Comparison of ENCODE assay signal across 1 cellular context in the genomic region with DNA sequence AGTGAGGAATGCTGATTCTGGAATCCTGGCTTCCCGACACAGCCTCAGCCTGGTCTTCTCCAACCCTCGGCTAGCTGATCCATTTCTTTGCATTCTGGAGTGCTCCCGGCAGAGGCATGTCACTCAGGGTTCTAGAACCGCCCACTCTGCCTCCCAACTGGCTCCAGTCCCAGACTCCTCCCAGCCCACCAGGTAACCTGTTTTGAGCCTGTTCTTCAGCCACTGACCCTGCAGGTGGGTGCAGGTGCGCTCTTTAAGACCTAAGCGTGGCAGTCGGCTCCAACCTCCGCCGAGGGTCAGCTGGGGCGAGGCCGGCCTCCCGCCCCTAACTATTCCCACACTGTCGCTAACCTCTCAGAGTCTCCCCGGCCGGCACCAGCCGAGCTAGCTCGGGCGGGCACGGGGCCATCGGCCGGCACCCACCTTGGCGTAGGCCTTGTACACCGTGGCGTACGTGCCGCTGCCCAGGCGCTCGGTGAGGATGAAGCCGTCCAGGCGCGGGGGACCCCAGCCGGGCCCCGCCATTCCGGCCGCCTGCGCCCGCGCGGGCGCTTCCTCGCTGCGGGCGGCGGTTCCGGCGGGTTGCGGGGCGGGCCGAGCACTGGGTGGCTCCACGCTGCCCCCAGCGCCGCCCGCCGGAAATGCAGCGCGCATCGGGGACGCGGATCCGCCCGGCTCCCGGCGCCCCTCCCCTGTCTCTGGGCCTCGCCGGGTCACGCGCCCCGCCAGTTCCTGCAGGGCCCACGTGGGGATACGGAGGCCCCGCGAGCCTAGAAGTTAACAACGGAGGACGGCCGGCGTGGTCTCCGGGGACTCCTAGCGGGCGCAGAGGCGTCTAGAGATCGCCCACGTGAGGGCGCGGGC.
TF ChIP-seq lines count a peak whose summit lies in the region.

A gene with protein sequence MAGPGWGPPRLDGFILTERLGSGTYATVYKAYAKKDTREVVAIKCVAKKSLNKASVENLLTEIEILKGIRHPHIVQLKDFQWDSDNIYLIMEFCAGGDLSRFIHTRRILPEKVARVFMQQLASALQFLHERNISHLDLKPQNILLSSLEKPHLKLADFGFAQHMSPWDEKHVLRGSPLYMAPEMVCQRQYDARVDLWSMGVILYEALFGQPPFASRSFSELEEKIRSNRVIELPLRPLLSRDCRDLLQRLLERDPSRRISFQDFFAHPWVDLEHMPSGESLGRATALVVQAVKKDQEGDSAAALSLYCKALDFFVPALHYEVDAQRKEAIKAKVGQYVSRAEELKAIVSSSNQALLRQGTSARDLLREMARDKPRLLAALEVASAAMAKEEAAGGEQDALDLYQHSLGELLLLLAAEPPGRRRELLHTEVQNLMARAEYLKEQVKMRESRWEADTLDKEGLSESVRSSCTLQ (minus strand): TSS at position 576 of the 864 bp plus-strand sequence. CDS start 51 bp downstream, at position 525.

TF ChIP-seq in K562, 482 proteins besides CTCF, POLR2A, EP300 and RAD21 (continued from another document and continues in another):
- TF ChIP-seq, protein P1, sequence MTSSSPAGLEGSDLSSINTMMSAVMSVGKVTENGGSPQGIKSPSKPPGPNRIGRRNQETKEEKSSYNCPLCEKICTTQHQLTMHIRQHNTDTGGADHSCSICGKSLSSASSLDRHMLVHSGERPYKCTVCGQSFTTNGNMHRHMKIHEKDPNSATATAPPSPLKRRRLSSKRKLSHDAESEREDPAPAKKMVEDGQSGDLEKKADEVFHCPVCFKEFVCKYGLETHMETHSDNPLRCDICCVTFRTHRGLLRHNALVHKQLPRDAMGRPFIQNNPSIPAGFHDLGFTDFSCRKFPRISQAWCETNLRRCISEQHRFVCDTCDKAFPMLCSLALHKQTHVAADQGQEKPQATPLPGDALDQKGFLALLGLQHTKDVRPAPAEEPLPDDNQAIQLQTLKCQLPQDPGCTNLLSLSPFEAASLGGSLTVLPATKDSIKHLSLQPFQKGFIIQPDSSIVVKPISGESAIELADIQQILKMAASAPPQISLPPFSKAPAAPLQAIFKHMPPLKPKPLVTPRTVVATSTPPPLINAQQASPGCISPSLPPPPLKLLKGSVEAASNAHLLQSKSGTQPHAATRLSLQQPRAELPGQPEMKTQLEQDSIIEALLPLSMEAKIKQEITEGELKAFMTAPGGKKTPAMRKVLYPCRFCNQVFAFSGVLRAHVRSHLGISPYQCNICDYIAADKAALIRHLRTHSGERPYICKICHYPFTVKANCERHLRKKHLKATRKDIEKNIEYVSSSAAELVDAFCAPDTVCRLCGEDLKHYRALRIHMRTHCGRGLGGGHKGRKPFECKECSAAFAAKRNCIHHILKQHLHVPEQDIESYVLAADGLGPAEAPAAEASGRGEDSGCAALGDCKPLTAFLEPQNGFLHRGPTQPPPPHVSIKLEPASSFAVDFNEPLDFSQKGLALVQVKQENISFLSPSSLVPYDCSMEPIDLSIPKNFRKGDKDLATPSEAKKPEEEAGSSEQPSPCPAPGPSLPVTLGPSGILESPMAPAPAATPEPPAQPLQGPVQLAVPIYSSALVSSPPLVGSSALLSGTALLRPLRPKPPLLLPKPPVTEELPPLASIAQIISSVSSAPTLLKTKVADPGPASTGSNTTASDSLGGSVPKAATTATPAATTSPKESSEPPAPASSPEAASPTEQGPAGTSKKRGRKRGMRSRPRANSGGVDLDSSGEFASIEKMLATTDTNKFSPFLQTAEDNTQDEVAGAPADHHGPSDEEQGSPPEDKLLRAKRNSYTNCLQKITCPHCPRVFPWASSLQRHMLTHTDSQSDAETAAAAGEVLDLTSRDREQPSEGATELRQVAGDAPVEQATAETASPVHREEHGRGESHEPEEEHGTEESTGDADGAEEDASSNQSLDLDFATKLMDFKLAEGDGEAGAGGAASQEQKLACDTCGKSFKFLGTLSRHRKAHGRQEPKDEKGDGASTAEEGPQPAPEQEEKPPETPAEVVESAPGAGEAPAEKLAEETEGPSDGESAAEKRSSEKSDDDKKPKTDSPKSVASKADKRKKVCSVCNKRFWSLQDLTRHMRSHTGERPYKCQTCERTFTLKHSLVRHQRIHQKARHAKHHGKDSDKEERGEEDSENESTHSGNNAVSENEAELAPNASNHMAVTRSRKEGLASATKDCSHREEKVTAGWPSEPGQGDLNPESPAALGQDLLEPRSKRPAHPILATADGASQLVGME (CRISPR knock-in tag; IDR thresholded peaks at IDR 0.05), result no peak
- TF ChIP-seq ZNF282 (CRISPR knock-in tag; IDR thresholded peaks at IDR 0.05), result peak; percentile 49; the same call in 1 of the 2 replicates
- no peak for TF ChIP-seq ZNF561 (CRISPR knock-in tag; conservative IDR thresholded peaks at IDR 0.05)
- TF ChIP-seq ZNF12 (CRISPR knock-in tag; IDR thresholded peaks at IDR 0.05), result no peak; the same call in 1 of the 2 replicates
- TF ChIP-seq CHD2 (IDR thresholded peaks at IDR 0.05; ENCODE audit: low read depth, low read length), result peak; percentile 67
- TF ChIP-seq TOE1 (IDR thresholded peaks at IDR 0.05; ENCODE audit: borderline replicate concordance), result peak; percentile 82; the same call in 1 of the 2 replicates
- peak; percentile 85; the same call in 1 of the 2 replicates for TF ChIP-seq TOE1 (CRISPR knock-in tag; IDR thresholded peaks at IDR 0.05; ENCODE audit: borderline replicate concordance, low read depth)
- TF ChIP-seq TAF9B (IDR thresholded peaks at IDR 0.05; ENCODE audit: partially characterized antibody), result no peak
- TF ChIP-seq STAT5A (IDR thresholded peaks at IDR 0.05; ENCODE audit: borderline replicate concordance, low read length), result no peak
- TF ChIP-seq MCM3 (IDR thresholded peaks at IDR 0.05), result no peak
- no peak for TF ChIP-seq KDM1A (IDR thresholded peaks at IDR 0.05)
- TF ChIP-seq, protein P2, sequence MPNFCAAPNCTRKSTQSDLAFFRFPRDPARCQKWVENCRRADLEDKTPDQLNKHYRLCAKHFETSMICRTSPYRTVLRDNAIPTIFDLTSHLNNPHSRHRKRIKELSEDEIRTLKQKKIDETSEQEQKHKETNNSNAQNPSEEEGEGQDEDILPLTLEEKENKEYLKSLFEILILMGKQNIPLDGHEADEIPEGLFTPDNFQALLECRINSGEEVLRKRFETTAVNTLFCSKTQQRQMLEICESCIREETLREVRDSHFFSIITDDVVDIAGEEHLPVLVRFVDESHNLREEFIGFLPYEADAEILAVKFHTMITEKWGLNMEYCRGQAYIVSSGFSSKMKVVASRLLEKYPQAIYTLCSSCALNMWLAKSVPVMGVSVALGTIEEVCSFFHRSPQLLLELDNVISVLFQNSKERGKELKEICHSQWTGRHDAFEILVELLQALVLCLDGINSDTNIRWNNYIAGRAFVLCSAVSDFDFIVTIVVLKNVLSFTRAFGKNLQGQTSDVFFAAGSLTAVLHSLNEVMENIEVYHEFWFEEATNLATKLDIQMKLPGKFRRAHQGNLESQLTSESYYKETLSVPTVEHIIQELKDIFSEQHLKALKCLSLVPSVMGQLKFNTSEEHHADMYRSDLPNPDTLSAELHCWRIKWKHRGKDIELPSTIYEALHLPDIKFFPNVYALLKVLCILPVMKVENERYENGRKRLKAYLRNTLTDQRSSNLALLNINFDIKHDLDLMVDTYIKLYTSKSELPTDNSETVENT (CRISPR knock-in tag; IDR thresholded peaks at IDR 0.05), result peak; percentile 61
- TF ChIP-seq ZFX (CRISPR knock-in tag; IDR thresholded peaks at IDR 0.05), result peak; percentile 95
- TF ChIP-seq POU5F1 (IDR thresholded peaks at IDR 0.05; ENCODE audit: borderline replicate concordance, low read depth, low read length, partially characterized antibody), result no peak
- no peak for TF ChIP-seq ZNF57 (CRISPR knock-in tag; IDR thresholded peaks at IDR 0.05)
- no peak for TF ChIP-seq FOXJ2 (tag; IDR thresholded peaks at IDR 0.05)
- no peak for TF ChIP-seq CHD1 (IDR thresholded peaks at IDR 0.05; ENCODE audit: low read length)
- TF ChIP-seq NFXL1 (CRISPR knock-in tag; IDR thresholded peaks at IDR 0.05), result no peak
- no peak for TF ChIP-seq MBD2 (IDR thresholded peaks at IDR 0.05; ENCODE audit: borderline replicate concordance, low read depth)
- TF ChIP-seq, protein P3, sequence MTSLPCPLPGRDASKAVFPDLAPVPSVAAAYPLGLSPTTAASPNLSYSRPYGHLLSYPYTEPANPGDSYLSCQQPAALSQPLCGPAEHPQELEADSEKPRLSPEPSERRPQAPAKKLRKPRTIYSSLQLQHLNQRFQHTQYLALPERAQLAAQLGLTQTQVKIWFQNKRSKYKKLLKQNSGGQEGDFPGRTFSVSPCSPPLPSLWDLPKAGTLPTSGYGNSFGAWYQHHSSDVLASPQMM (CRISPR knock-in tag; IDR thresholded peaks at IDR 0.05), result no peak
- no peak for TF ChIP-seq ZNF586 (CRISPR knock-in tag; conservative IDR thresholded peaks at IDR 0.05)
- peak; percentile 40 for TF ChIP-seq U2AF1 (optimal IDR thresholded peaks at IDR 0.05; ENCODE audit: low read depth, low read length)
- TF ChIP-seq NCOA4 (IDR thresholded peaks at IDR 0.05; ENCODE audit: partially characterized antibody), result no peak
- no peak for TF ChIP-seq KAT2B (IDR thresholded peaks at IDR 0.05; ENCODE audit: low read depth, low read length)
- TF ChIP-seq ZKSCAN1 (IDR thresholded peaks at IDR 0.05; ENCODE audit: low read depth, low read length), result no peak
- TF ChIP-seq RBM14 (IDR thresholded peaks at IDR 0.05; ENCODE audit: borderline replicate concordance, insufficient read depth, low read depth, low read length), result no peak
- TF ChIP-seq, protein P4, sequence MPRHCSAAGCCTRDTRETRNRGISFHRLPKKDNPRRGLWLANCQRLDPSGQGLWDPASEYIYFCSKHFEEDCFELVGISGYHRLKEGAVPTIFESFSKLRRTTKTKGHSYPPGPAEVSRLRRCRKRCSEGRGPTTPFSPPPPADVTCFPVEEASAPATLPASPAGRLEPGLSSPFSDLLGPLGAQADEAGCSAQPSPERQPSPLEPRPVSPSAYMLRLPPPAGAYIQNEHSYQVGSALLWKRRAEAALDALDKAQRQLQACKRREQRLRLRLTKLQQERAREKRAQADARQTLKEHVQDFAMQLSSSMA (CRISPR knock-in tag; IDR thresholded peaks at IDR 0.05), result no peak
- peak; percentile 81 to 85 for TF ChIP-seq NRF1 (conservative IDR thresholded peaks at IDR 0.05 in 1 of 2, IDR thresholded peaks at IDR 0.05 in 1 of 2)
- TF ChIP-seq MIER1 (IDR thresholded peaks at IDR 0.05; ENCODE audit: low read depth), result no peak
- no peak for TF ChIP-seq ZNF696 (CRISPR knock-in tag; conservative IDR thresholded peaks at IDR 0.05)
- no peak for TF ChIP-seq SAFB2 (IDR thresholded peaks at IDR 0.05; ENCODE audit: borderline replicate concordance, low read depth, low read length, severe bottlenecking)
- TF ChIP-seq, protein P5, sequence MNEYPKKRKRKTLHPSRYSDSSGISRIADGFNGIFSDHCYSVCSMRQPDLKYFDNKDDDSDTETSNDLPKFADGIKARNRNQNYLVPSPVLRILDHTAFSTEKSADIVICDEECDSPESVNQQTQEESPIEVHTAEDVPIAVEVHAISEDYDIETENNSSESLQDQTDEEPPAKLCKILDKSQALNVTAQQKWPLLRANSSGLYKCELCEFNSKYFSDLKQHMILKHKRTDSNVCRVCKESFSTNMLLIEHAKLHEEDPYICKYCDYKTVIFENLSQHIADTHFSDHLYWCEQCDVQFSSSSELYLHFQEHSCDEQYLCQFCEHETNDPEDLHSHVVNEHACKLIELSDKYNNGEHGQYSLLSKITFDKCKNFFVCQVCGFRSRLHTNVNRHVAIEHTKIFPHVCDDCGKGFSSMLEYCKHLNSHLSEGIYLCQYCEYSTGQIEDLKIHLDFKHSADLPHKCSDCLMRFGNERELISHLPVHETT (CRISPR knock-in tag; conservative IDR thresholded peaks at IDR 0.05 in 1 of 2, IDR thresholded peaks at IDR 0.05 in 1 of 2), result peak in 1 of 2 experiments; percentile 80; a peak in 1 of 4 replicates
- no peak for TF ChIP-seq TAF15 (IDR thresholded peaks at IDR 0.05; ENCODE audit: low read depth, low read length)
- no peak for TF ChIP-seq ZNF778 (CRISPR knock-in tag; IDR thresholded peaks at IDR 0.05)
- TF ChIP-seq, protein P6, sequence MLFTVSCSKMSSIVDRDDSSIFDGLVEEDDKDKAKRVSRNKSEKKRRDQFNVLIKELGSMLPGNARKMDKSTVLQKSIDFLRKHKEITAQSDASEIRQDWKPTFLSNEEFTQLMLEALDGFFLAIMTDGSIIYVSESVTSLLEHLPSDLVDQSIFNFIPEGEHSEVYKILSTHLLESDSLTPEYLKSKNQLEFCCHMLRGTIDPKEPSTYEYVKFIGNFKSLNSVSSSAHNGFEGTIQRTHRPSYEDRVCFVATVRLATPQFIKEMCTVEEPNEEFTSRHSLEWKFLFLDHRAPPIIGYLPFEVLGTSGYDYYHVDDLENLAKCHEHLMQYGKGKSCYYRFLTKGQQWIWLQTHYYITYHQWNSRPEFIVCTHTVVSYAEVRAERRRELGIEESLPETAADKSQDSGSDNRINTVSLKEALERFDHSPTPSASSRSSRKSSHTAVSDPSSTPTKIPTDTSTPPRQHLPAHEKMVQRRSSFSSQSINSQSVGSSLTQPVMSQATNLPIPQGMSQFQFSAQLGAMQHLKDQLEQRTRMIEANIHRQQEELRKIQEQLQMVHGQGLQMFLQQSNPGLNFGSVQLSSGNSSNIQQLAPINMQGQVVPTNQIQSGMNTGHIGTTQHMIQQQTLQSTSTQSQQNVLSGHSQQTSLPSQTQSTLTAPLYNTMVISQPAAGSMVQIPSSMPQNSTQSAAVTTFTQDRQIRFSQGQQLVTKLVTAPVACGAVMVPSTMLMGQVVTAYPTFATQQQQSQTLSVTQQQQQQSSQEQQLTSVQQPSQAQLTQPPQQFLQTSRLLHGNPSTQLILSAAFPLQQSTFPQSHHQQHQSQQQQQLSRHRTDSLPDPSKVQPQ (CRISPR knock-in tag; IDR thresholded peaks at IDR 0.05; ENCODE audit: borderline replicate concordance), result no peak
- TF ChIP-seq, protein P7, sequence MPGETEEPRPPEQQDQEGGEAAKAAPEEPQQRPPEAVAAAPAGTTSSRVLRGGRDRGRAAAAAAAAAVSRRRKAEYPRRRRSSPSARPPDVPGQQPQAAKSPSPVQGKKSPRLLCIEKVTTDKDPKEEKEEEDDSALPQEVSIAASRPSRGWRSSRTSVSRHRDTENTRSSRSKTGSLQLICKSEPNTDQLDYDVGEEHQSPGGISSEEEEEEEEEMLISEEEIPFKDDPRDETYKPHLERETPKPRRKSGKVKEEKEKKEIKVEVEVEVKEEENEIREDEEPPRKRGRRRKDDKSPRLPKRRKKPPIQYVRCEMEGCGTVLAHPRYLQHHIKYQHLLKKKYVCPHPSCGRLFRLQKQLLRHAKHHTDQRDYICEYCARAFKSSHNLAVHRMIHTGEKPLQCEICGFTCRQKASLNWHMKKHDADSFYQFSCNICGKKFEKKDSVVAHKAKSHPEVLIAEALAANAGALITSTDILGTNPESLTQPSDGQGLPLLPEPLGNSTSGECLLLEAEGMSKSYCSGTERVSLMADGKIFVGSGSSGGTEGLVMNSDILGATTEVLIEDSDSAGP (CRISPR knock-in tag; IDR thresholded peaks at IDR 0.05), result no peak
- no peak for TF ChIP-seq EHMT2 (IDR thresholded peaks at IDR 0.05)
- TF ChIP-seq, protein P8, sequence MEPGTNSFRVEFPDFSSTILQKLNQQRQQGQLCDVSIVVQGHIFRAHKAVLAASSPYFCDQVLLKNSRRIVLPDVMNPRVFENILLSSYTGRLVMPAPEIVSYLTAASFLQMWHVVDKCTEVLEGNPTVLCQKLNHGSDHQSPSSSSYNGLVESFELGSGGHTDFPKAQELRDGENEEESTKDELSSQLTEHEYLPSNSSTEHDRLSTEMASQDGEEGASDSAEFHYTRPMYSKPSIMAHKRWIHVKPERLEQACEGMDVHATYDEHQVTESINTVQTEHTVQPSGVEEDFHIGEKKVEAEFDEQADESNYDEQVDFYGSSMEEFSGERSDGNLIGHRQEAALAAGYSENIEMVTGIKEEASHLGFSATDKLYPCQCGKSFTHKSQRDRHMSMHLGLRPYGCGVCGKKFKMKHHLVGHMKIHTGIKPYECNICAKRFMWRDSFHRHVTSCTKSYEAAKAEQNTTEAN (CRISPR knock-in tag; IDR thresholded peaks at IDR 0.05), result no peak
